ENCODE assay signal across 19 cellular contexts in the genomic region with DNA sequence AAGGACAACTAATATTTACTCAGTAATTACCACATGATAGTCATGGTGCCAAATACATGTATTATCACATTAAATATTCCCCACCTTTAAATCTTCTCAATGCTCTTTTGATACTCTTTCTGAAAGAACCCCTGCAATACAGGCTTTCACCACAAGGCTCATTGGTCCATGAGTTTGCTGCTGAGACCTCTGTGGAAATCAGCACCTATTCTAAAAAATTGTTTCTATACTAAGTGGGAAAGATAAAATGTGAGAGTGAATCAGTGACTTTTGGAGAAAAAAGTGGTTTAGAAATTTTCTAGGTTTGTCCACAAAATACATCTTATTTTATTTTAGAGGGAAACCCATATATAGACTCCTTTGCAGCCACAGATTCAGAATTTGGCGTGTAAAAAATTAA.
DNase-seq lines count a peak whose midpoint lies in the region; ATAC-seq, FAIRE-seq and TF ChIP-seq lines count a peak whose summit lies in the region.
"Had no signal": no experiment of that assay in that cellular context is flagged by ENCODE, and none has a peak within 500 bp of the region (broad histone marks: within the 10 kb centered on the region; RNA-seq: fewer than 3 reads in every experiment).

No MANE protein-coding gene starts in this region.

- ATAC-seq in right lobe of liver (no peak), HepG2 (no peak), PC-3 (no peak), body of pancreas (no peak), left colon (no peak)
- ATAC-seq: Panc1 had no signal

- H3K79me2 ChIP-seq in HepG2 (ENCODE audit: insufficient read depth, low read length) (no peaks in the 10 kb centered on the region), PC-3 (ENCODE audit: low read length) (no peaks in the 10 kb centered on the region)

- H3K27me3 Mint-ChIP-seq in Calu3 (ENCODE audit: unreplicated experiment), result no peaks in the 10 kb centered on the region
- H3K27me3 Mint-ChIP-seq: CD4-positive, alpha-beta T cell had no signal

- H3K4me3 Mint-ChIP-seq in Calu3 (ENCODE audit: low read depth, unreplicated experiment), result no peak overlapping the region
- H3K4me3 Mint-ChIP-seq: CD4-positive, alpha-beta T cell had no signal

- WGBS in right lobe of liver (ENCODE audit: insufficient coverage, low coverage, low lambda C conversion rate, missing lambda C conversion rate), result 50% methylated on average over 1 of the region's 1 CpG
- 8% methylated on average over 1 of the region's 1 CpG for WGBS in HepG2 (ENCODE audit: low lambda C conversion rate)
- WGBS in body of pancreas, 2 donors, result 69 to 84% methylated on average over 1 of the region's 1 CpG

- FAIRE-seq in HepG2 (lab: Jason Lieb, UNC), result no peak
- FAIRE-seq: D721Med, HTR-8/SVneo had no signal

- H4K20me1 ChIP-seq in HepG2 (ENCODE audit: insufficient read depth, low read length) (no peaks in the 10 kb centered on the region), PC-3 (ENCODE audit: low read length) (no peaks in the 10 kb centered on the region)

- H3K9ac ChIP-seq in HepG2 (ENCODE audit: insufficient read depth, low read depth, low read length), result no peak overlapping the region
- no peak overlapping the region for H3K9ac ChIP-seq in PC-3 (ENCODE audit: low read length)

- no peak for TF ChIP-seq RAD21 in HepG2 (CRISPR knock-in tag; IDR thresholded peaks at IDR 0.05)

- no peaks in the 10 kb centered on the region for H3K4me1 Mint-ChIP-seq in Calu3 (ENCODE audit: low read depth, unreplicated experiment)

- TF ChIP-seq CTCF in right lobe of liver (IDR thresholded peaks at IDR 0.05) (peak in 3 of 4 donors; percentile 12 to 19 (median 14)), HepG2 (CRISPR knock-in tag; IDR thresholded peaks at IDR 0.05) (no peak), PC-3 (conservative IDR thresholded peaks at IDR 0.05; ENCODE audit: low read depth, low read length) (peak; percentile 31; the same call in 1 of the 2 replicates), fibroblast of the aortic adventitia (IDR thresholded peaks at IDR 0.05; ENCODE audit: insufficient read depth, low read length) (peak; percentile 27), body of pancreas (IDR thresholded peaks at IDR 0.05) (no peak), Calu3 (IDR thresholded peaks at IDR 0.05; ENCODE audit: unreplicated experiment) (no peak)

- no peak for TF ChIP-seq EP300 in HepG2 (IDR thresholded peaks at IDR 0.05; ENCODE audit: low read depth in 2 of 2, low read length in 2 of 2)
- no peak for TF ChIP-seq EP300 in HepG2 (CRISPR knock-in tag; IDR thresholded peaks at IDR 0.05; ENCODE audit: borderline replicate concordance)

- no peaks in the 10 kb centered on the region for H3K9me2 ChIP-seq in PC-3 (replicated peaks; ENCODE audit: low read length)

- DNase-seq in right lobe of liver (no peak), HepG2 (ENCODE audit: low spot score) (no peak), PC-3 (no peak), fibroblast of the aortic adventitia (ENCODE audit: low read depth) (no peak), T-helper 2 cell (no peak), body of pancreas (no peak), left colon (no peak), Calu3 (no peak)
- DNase-seq: AML-193; CD4-positive, alpha-beta T cell; MV-4-11; NCI-H1694; NCI-H2107; NCI-H345; NCI-H526 treated with DMSO at 0.1 percent for 48 hours; Right ventricle myocardium superior had no signal

- no peaks in the 10 kb centered on the region for H3F3A ChIP-seq in PC-3 (ENCODE audit: low read length, unreplicated experiment)

- CTCF ChIA-PET in HepG2 (lab: Yijun Ruan, JAX; ENCODE audit: low intra/inter-chr PET ratio, low total read pairs) (no interaction called here), PC-3 (lab: Charles Lee) (no interaction called here), Calu3 (lab: Charles Lee) (no interaction called here)

- POLR2A ChIA-PET in HepG2 (lab: Yijun Ruan, JAX) (no interaction called here), PC-3 (lab: Charles Lee; ENCODE audit: unreplicated experiment) (no interaction called here)

- H3K4me2 ChIP-seq in HepG2 (ENCODE audit: low read depth, low read length) (no peak overlapping the region), PC-3 (ENCODE audit: low read length) (no peak overlapping the region)

- H3K4me1 ChIP-seq in right lobe of liver, result no peaks in the 10 kb centered on the region
- no peaks in the 10 kb centered on the region for H3K4me1 ChIP-seq in HepG2 (ENCODE audit: insufficient read depth, low read length)
- H3K4me1 ChIP-seq in PC-3 (ENCODE audit: insufficient read depth, low read length), result no peaks in the 10 kb centered on the region
- H3K4me1 ChIP-seq in body of pancreas, result no peaks in the 10 kb centered on the region

- in situ Hi-C loops in HepG2 (cut with HindIII; ENCODE audit: extremely low pct_ligation_motif_present, low pct_unique_long_range_greater_than_20kb), result no loop called here

- H3K4me3 ChIP-seq in right lobe of liver (no peak overlapping the region), HepG2 (replicated peaks in 1 of 3; ENCODE audit: insufficient read depth in 1 of 3, low read depth in 2 of 3, low read length in 3 of 3) (no peak overlapping the region), PC-3 (ENCODE audit: low read length) (no peak overlapping the region), fibroblast of the aortic adventitia (ENCODE audit: low read depth, low read length) (no peak overlapping the region), body of pancreas (no peak overlapping the region)

- H3K36me3 ChIP-seq in right lobe of liver, result no peaks in the 10 kb centered on the region
- H3K36me3 ChIP-seq in HepG2 (replicated peaks in 1 of 2; ENCODE audit: control insufficient read depth in 1 of 2, insufficient read depth in 2 of 2, low read length in 2 of 2), result no peaks in the 10 kb centered on the region
- no peaks in the 10 kb centered on the region for H3K36me3 ChIP-seq in PC-3 (ENCODE audit: low read depth, low read length)
- H3K36me3 ChIP-seq in body of pancreas (replicated peaks in 1 of 2; ENCODE audit: insufficient read depth in 1 of 2, low read depth in 2 of 2), result no peaks in the 10 kb centered on the region

- H3K36me3 Mint-ChIP-seq in Calu3 (ENCODE audit: insufficient read depth, unreplicated experiment), result no peaks in the 10 kb centered on the region

- TF ChIP-seq POLR2A in right lobe of liver (IDR thresholded peaks at IDR 0.05) (no peak), HepG2 (IDR thresholded peaks at IDR 0.05; ENCODE audit: insufficient read depth in 1 of 2, low read depth in 2 of 2, low read length in 2 of 2) (no peak), body of pancreas (IDR thresholded peaks at IDR 0.05) (no peak)

- H2AFZ ChIP-seq in HepG2 (ENCODE audit: low read length), result no peak overlapping the region
- H2AFZ ChIP-seq in PC-3 (ENCODE audit: low read length), result no peak overlapping the region

- BruUV-seq in HepG2 (replicated peaks; lab: Mats Ljungman, UMichigan) (no TSS peak), PC-3 (replicated peaks; lab: Mats Ljungman, UMichigan) (no TSS peak), Calu3 (replicated peaks; lab: Mats Ljungman, UMichigan) (no TSS peak)

- H3K9me3 ChIP-seq in right lobe of liver (no peaks in the 10 kb centered on the region), HepG2 (ENCODE audit: low read length) (peaks cover 5% of the 10 kb centered on the region; the same call in 1 of the 2 replicates), PC-3 (ENCODE audit: low read length) (no peaks in the 10 kb centered on the region), body of pancreas (no peaks in the 10 kb centered on the region)

- no peak overlapping the region for H3K27ac ChIP-seq in right lobe of liver
- H3K27ac ChIP-seq in HepG2 (ENCODE audit: extremely low read length, insufficient read depth, low read length), result no peak overlapping the region
- no peak overlapping the region for H3K27ac ChIP-seq in PC-3 (ENCODE audit: low read length)
- no peak overlapping the region for H3K27ac ChIP-seq in body of pancreas

- intact Hi-C loops in right lobe of liver (cut with DNase I), result no loop called here
- intact Hi-C loops in HepG2 (cut with micrococcal nuclease; ENCODE audit: unreplicated experiment), result no loop called here
- intact Hi-C loops in PC-3 (cut with micrococcal nuclease), result no loop called here
- intact Hi-C loops in body of pancreas (cut with DNase I), result no loop called here
- intact Hi-C loops in left colon (cut with DNase I, micrococcal nuclease), result no loop called here
- intact Hi-C loops in Calu3 (cut with micrococcal nuclease; ENCODE audit: unreplicated experiment), result no loop called here

- no peak overlapping the region for H3K27ac Mint-ChIP-seq in Calu3 (ENCODE audit: unreplicated experiment)
- H3K27ac Mint-ChIP-seq: CD4-positive, alpha-beta T cell had no signal

- H3K27me3 ChIP-seq in right lobe of liver (no peaks in the 10 kb centered on the region), HepG2 (ENCODE audit: control insufficient read depth in 1 of 2, insufficient read depth in 2 of 2, low read length in 2 of 2) (no peaks in the 10 kb centered on the region), PC-3 (ENCODE audit: low read length) (no peaks in the 10 kb centered on the region), body of pancreas (no peaks in the 10 kb centered on the region)

- H3K9me3 Mint-ChIP-seq in Calu3 (ENCODE audit: low read depth, unreplicated experiment), result peaks cover 11% of the 10 kb centered on the region

TF ChIP-seq in HepG2, 621 proteins besides CTCF, POLR2A, EP300 and RAD21 (continues in another document):
- TF ChIP-seq SRF (IDR thresholded peaks at IDR 0.05; ENCODE audit: low read depth, low read length) (no peak), ZNF121 (CRISPR knock-in tag; IDR thresholded peaks at IDR 0.05) (no peak), KLF11 (CRISPR knock-in tag; IDR thresholded peaks at IDR 0.05) (no peak)
- TF ChIP-seq, protein P1, sequence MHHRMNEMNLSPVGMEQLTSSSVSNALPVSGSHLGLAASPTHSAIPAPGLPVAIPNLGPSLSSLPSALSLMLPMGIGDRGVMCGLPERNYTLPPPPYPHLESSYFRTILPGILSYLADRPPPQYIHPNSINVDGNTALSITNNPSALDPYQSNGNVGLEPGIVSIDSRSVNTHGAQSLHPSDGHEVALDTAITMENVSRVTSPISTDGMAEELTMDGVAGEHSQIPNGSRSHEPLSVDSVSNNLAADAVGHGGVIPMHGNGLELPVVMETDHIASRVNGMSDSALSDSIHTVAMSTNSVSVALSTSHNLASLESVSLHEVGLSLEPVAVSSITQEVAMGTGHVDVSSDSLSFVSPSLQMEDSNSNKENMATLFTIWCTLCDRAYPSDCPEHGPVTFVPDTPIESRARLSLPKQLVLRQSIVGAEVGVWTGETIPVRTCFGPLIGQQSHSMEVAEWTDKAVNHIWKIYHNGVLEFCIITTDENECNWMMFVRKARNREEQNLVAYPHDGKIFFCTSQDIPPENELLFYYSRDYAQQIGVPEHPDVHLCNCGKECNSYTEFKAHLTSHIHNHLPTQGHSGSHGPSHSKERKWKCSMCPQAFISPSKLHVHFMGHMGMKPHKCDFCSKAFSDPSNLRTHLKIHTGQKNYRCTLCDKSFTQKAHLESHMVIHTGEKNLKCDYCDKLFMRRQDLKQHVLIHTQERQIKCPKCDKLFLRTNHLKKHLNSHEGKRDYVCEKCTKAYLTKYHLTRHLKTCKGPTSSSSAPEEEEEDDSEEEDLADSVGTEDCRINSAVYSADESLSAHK (CRISPR knock-in tag; IDR thresholded peaks at IDR 0.05; ENCODE audit: borderline replicate concordance), result no peak
- TF ChIP-seq, protein P2, sequence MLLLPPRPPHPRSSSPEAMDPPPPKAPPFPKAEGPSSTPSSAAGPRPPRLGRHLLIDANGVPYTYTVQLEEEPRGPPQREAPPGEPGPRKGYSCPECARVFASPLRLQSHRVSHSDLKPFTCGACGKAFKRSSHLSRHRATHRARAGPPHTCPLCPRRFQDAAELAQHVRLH (CRISPR knock-in tag; IDR thresholded peaks at IDR 0.05; ENCODE audit: borderline replicate concordance, low read depth), result no peak

Comparison
In these comparisons a context has a peak if more than half of its experiments do, and no peak if none do; other contexts are left out.
1. CTCF ChIP-seq: peak in right lobe of liver (3 of 4), PC-3 (single experiment) and fibroblast of the aortic adventitia (single experiment); none in HepG2 (single experiment), body of pancreas (0 of 7) and Calu3 (single experiment).